26 cellular contexts compared by ENCODE assay signal in the genomic region with DNA sequence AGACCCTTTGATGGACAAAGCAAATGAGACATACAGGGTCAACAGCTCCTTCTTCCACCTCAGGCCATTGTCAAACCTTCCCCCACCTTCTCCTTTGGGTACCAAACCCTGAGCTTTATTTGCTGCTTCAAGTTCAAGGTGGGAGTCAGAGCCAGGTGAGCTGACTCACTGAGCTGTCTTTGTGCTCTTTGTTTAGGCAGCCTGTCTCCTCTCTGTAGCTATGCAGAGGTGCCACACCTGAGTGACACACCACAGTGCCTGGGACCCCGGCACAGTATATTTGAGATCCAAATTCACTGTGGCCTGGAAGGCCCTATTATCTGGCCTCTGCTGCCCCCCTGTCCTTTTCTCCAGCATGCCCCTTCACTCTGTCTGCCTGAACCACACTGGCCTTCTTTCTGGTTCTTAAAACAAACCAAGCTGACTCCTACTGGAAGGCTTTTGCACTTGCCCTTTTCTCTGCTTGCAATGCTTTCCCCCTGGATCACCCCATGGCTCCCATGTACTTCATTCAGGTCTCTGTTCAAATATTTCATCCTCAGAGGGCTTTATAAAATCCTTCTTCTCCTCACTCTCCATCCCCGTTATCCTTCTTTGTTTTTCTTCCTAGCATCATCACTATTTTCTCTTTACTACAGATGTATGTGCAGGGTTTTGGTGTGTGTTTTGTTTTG. TPM values are rescaled to one million over a fixed set of nuclear protein-coding genes. Genes with fewer than 3 reads are reported as not detected.
DNase-seq lines count a peak whose midpoint lies in the region; ATAC-seq, FAIRE-seq and TF ChIP-seq lines count a peak whose summit lies in the region.
"Had no signal": no experiment of that assay in that cellular context is flagged by ENCODE, and none has a peak within 500 bp of the region (broad histone marks: within the 10 kb centered on the region; RNA-seq: fewer than 3 reads in every experiment).

No MANE protein-coding gene starts in this region.

- peaks cover 63% of the 10 kb centered on the region for H3K27me3 Mint-ChIP-seq in activated naive CD4-positive, alpha-beta T cell treated with anti-CD3 and anti-CD28 coated beads for 36 hours (ENCODE audit: low read depth)
- H3K27me3 Mint-ChIP-seq in type B pancreatic cell, result peaks cover 66% of the 10 kb centered on the region

- peaks cover under 1% of the 10 kb centered on the region for H3K4me1 Mint-ChIP-seq in activated naive CD4-positive, alpha-beta T cell treated with anti-CD3 and anti-CD28 coated beads for 36 hours (ENCODE audit: low read depth)
- peaks cover 5% of the 10 kb centered on the region for H3K4me1 Mint-ChIP-seq in type B pancreatic cell (ENCODE audit: unreplicated experiment)

- 83% methylated on average over 2 of the region's 2 CpGs for WGBS in K562 (ENCODE audit: insufficient coverage, low coverage, missing lambda C conversion rate)

- peak overlapping the region in 3 of 11 experiments; percentile 15 to 34 (median 28); a peak in 4 of 22 replicates for H3K9ac ChIP-seq in BLaER1 treated with 17β-estradiol and CSF1 and Interleukin-3, amounts not matched to agents 10 nM and 100 nM
- H3K9ac ChIP-seq in K562 (ENCODE audit: insufficient read depth in 1 of 2, low read depth in 2 of 2, low read length in 2 of 2), result no peak overlapping the region

- H3K9me3 Mint-ChIP-seq in activated naive CD4-positive, alpha-beta T cell treated with anti-CD3 and anti-CD28 coated beads for 36 hours, result no peaks in the 10 kb centered on the region
- no peaks in the 10 kb centered on the region for H3K9me3 Mint-ChIP-seq in type B pancreatic cell
- H3K9me3 Mint-ChIP-seq: IgD-negative memory B cell, T-cell had no signal

- no peak overlapping the region for H3K4me3 ChIP-seq in BLaER1 treated with 17β-estradiol and CSF1 and Interleukin-3, amounts not matched to agents 10 nM and 100 nM
- no peak overlapping the region for H3K4me3 ChIP-seq in HEK293 (ENCODE audit: low read depth, low read length)
- H3K4me3 ChIP-seq in K562, result no peak overlapping the region
- H3K4me3 ChIP-seq: SJSA1 had no signal

- H3K27me3 ChIP-seq in BLaER1 treated with 17β-estradiol and CSF1 and Interleukin-3, amounts not matched to agents 10 nM and 100 nM, result peaks cover 0 to 43% (median 39%) of the 10 kb centered on the region in 11 experiments; a peak in 17 of 22 replicates
- no peaks in the 10 kb centered on the region; a peak in 1 of 5 replicates for H3K27me3 ChIP-seq in K562 (ENCODE audit: control insufficient read depth in 2 of 2, insufficient read depth in 2 of 2, low read length in 2 of 2)

- no peak for TF ChIP-seq RAD21 in K562 (CRISPR knock-in tag; conservative IDR thresholded peaks at IDR 0.05 in 1 of 2, IDR thresholded peaks at IDR 0.05 in 1 of 2)

- POLR2A ChIA-PET in HEK293 (lab: Yijun Ruan, JAX), result no interaction called here
- POLR2A ChIA-PET in K562 (lab: Yijun Ruan, JAX), result interaction anchor here (1.4 to 2.1 kb wide), 3 partner anchors 9 to 23 kb away, joined by 5 to 6 read pairs (median 5); no protein-coding TSS in a partner anchor

- peak overlapping the region in 6 of 11 experiments; percentile 89 to 98 (median 94); a peak in 11 of 22 replicates for H3K4me2 ChIP-seq in BLaER1 treated with 17β-estradiol and CSF1 and Interleukin-3, amounts not matched to agents 10 nM and 100 nM
- H3K4me2 ChIP-seq in K562 (ENCODE audit: insufficient read depth, low read length), result peak overlapping the region; percentile 30

- ATAC-seq in K562, result no peak
- ATAC-seq in esophagus mucosa, result peak; percentile 65
- ATAC-seq in GM18519 (IDR thresholded peaks at IDR 0.05; ENCODE audit: low FRiP score, unreplicated experiment), result no peak
- ATAC-seq in left lobe of liver, result no peak
- ATAC-seq: T-cell had no signal

- H2AFZ ChIP-seq in K562 (ENCODE audit: low read depth, low read length), result no peak overlapping the region

- intact Hi-C loops in K562 (cut with micrococcal nuclease), result no loop called here
- intact Hi-C loops in activated naive CD4-positive, alpha-beta T cell treated with anti-CD3 and anti-CD28 coated beads for 36 hours (cut with micrococcal nuclease), result no loop called here

- no peaks in the 10 kb centered on the region for H3K36me3 Mint-ChIP-seq in activated naive CD4-positive, alpha-beta T cell treated with anti-CD3 and anti-CD28 coated beads for 36 hours (ENCODE audit: low read depth)
- H3K36me3 Mint-ChIP-seq in type B pancreatic cell, result no peaks in the 10 kb centered on the region
- H3K36me3 Mint-ChIP-seq: IgD-negative memory B cell, T-cell had no signal

- BruUV-seq in K562 (replicated peaks; lab: Mats Ljungman, UMichigan), result no TSS peak

- H3K79me2 ChIP-seq in K562 (ENCODE audit: control insufficient read depth, insufficient read depth, low read length), result peaks cover 92% of the 10 kb centered on the region

- TF ChIP-seq EP300 in K562 (IDR thresholded peaks at IDR 0.05; ENCODE audit: low read length), result no peak

- CTCF ChIA-PET in HEK293 (lab: Yijun Ruan, JAX) (interaction anchor here (1.2 to 1.3 kb wide), 2 partner anchors 12 to 18 kb away, joined by 3 to 8 read pairs; no protein-coding TSS in a partner anchor), K562 (lab: Yijun Ruan, JAX; ENCODE audit: low intra/inter-chr PET ratio) (no interaction called here)
- CTCF ChIA-PET in activated naive CD4-positive, alpha-beta T cell treated with anti-CD3 and anti-CD28 coated beads for 36 hours (lab: Charles Lee), result interaction anchor here (0.7 to 1.3 kb wide), 4 partner anchors 16 to 121 kb away, joined by 3 to 6 read pairs (median 4); a partner anchor contains a TSS

- no peaks in the 10 kb centered on the region for H3K9me1 ChIP-seq in K562 (ENCODE audit: control insufficient read depth, insufficient read depth, low read length)

- H4K20me1 ChIP-seq in BLaER1 treated with 17β-estradiol and CSF1 and Interleukin-3, amounts not matched to agents 10 nM and 100 nM, result peaks cover 0 to 85% (median 0%) of the 10 kb centered on the region in 11 experiments; a peak in 11 of 22 replicates
- H4K20me1 ChIP-seq in K562 (replicated peaks; ENCODE audit: control insufficient read depth, insufficient read depth, low read length), result no peaks in the 10 kb centered on the region

- DNase-seq in K562 (ENCODE audit: extremely low read depth in 1 of 4, low spot score in 3 of 4) (no peak), left lobe of liver (ENCODE audit: low spot score) (no peak), type B pancreatic cell (ENCODE audit: extremely low spot score, unreplicated experiment) (no peak)
- no peak for DNase-seq in activated naive CD4-positive, alpha-beta T cell treated with anti-CD3 and anti-CD28 coated beads for 36 hours
- DNase-seq: Calu3; GOT3; HCEC 1CT; Karpas-422; NCI-H1105; NCI-H1436 treated with DMSO at 0.1 percent for 48 hours; NCI-H1930; NCI-H2107; NCI-H446; NCI-H524 treated with DMSO at 0.1 percent for 48 hours; NCI-H82; NK-92 treated with Interleukin-12 subunit alpha and Interleukin-12 subunit beta, amount 100 ng/mL, for 24 hours; Right ventricle myocardium superior; RPMI8226; T-cell had no signal

- H3K4me1 ChIP-seq in BLaER1 treated with 17β-estradiol and CSF1 and Interleukin-3, amounts not matched to agents 10 nM and 100 nM, result peaks cover 25 to 95% (median 54%) of the 10 kb centered on the region in 10 experiments
- no peaks in the 10 kb centered on the region for H3K4me1 ChIP-seq in HEK293 (ENCODE audit: control insufficient read depth, insufficient read depth, low read length)
- peaks cover 20 to 36% of the 10 kb centered on the region in 2 experiments; a peak in 4 of 5 replicates for H3K4me1 ChIP-seq in K562 (replicated peaks in 1 of 2; ENCODE audit: control insufficient read depth in 2 of 2, insufficient read depth in 2 of 2, low read length in 2 of 2)
- H3K4me1 ChIP-seq: SJSA1 had no signal

- H3K9me3 ChIP-seq in BLaER1 treated with 17β-estradiol and CSF1 and Interleukin-3, amounts not matched to agents 10 nM and 100 nM (replicated peaks in 1 of 11), result peaks cover 0 to 3% (median 0%) of the 10 kb centered on the region in 11 experiments; a peak in 1 of 22 replicates
- H3K9me3 ChIP-seq in HEK293 (ENCODE audit: control insufficient read depth, insufficient read depth, low read depth, low read length) (no peaks in the 10 kb centered on the region), K562 (replicated peaks; ENCODE audit: control insufficient read depth, insufficient read depth, low read depth, low read length) (no peaks in the 10 kb centered on the region)
- H3K9me3 ChIP-seq: SJSA1 had no signal

- no peak for TF ChIP-seq POLR2A in K562 (conservative IDR thresholded peaks at IDR 0.05)

- FAIRE-seq in K562 (lab: Jason Lieb, UNC), result no peak

- H3K27ac Mint-ChIP-seq in activated naive CD4-positive, alpha-beta T cell treated with anti-CD3 and anti-CD28 coated beads for 36 hours, result no peak overlapping the region
- H3K27ac Mint-ChIP-seq in type B pancreatic cell, result no peak overlapping the region
- H3K27ac Mint-ChIP-seq: IgD-negative memory B cell, T-cell had no signal

- in situ Hi-C loops in K562 (cut with MboI), result no loop called here

- peaks cover 0 to 82% (median 38%) of the 10 kb centered on the region in 11 experiments; a peak in 14 of 22 replicates for H3K36me3 ChIP-seq in BLaER1 treated with 17β-estradiol and CSF1 and Interleukin-3, amounts not matched to agents 10 nM and 100 nM
- H3K36me3 ChIP-seq in HEK293 (ENCODE audit: control insufficient read depth in 2 of 2, insufficient read depth in 1 of 2, low read length in 2 of 2) (no peaks in the 10 kb centered on the region), K562 (ENCODE audit: control insufficient read depth, insufficient read depth, low read length) (peaks cover 11% of the 10 kb centered on the region; the same call in 2 of the 3 replicates)
- H3K36me3 ChIP-seq: SJSA1 had no signal

- TF ChIP-seq CTCF in HEK293 (tag by site-specific recombination; IDR thresholded peaks at IDR 0.05) (no peak), K562 (IDR thresholded peaks at IDR 0.05 in 2 of 3, conservative IDR thresholded peaks at IDR 0.05 in 1 of 3; ENCODE audit: insufficient read depth in 2 of 3, low read depth in 1 of 3, low read length in 3 of 3) (no peak), type B pancreatic cell (conservative IDR thresholded peaks at IDR 0.05) (no peak)

- H3K4me3 Mint-ChIP-seq in activated naive CD4-positive, alpha-beta T cell treated with anti-CD3 and anti-CD28 coated beads for 36 hours, result no peak overlapping the region
- no peak overlapping the region for H3K4me3 Mint-ChIP-seq in type B pancreatic cell
- H3K4me3 Mint-ChIP-seq: T-cell had no signal

- peak overlapping the region in 1 of 11 experiments; percentile 96; a peak in 1 of 22 replicates for H3K27ac ChIP-seq in BLaER1 treated with 17β-estradiol and CSF1 and Interleukin-3, amounts not matched to agents 10 nM and 100 nM
- H3K27ac ChIP-seq in HEK293 (ENCODE audit: extremely low read depth, low read depth, low read length) (no peak overlapping the region), K562 (ENCODE audit: extremely low read depth, low read depth, low read length) (no peak overlapping the region; the same call in 2 of the 3 replicates)
- H3K27ac ChIP-seq: C4-2B, SJSA1 had no signal

RNA-seq across cellular contexts. Expression of a gene that starts 16.1 kb away (rescaled TPM):
- total RNA-seq in K562 (2011; cell fraction: chromatin; rRNA removed; ENCODE audit: low replicate concordance), result 49.1 and 50.2 TPM in 2 replicates
- total RNA-seq in K562 (2011; cell fraction: nucleolus; rRNA removed), result 42.2 and 44.7 TPM in 2 replicates
- 44.7 and 67.3 TPM in 2 replicates for total RNA-seq in K562 (2011; cell fraction: nucleoplasm; rRNA removed)
- 93.1 and 104 TPM in 2 replicates for total RNA-seq in K562 (2014; rRNA removed)
- total RNA-seq in K562 (2014; rRNA removed; fragmentation: Illumina TruSeq; extraction: Trizol), result 85.1 and 96.3 TPM in 2 replicates
- total RNA-seq in K562 (2015; rRNA removed; fragmentation: Illumina TruSeq; extraction: Trizol), result 39.2 and 41.5 TPM in 2 replicates
- total RNA-seq in K562 (2021), result 87.3 and 96.2 TPM in 2 replicates
- polyA plus RNA-seq in K562 (2011; rRNA removed), result 79.9 and 126 TPM in 2 replicates
- polyA plus RNA-seq in K562 (2011; cell fraction: cytosol; rRNA removed), result 57.1 and 58.2 TPM in 2 replicates
- polyA plus RNA-seq in K562 (2011; cell fraction: nucleus; rRNA removed), result 75.1 and 102 TPM in 2 replicates
- 22.8 and 56.1 TPM in 2 replicates for polyA plus RNA-seq in K562 (2012)
- polyA plus RNA-seq in K562 (2014; fragmentation: Illumina TruSeq; extraction: Trizol), result 90.9 and 91.5 TPM in 2 replicates
- polyA plus RNA-seq in K562 (2014; fragmentation: Nextera tagmentation; extraction: Ambion mirVana), result 10 to 100 TPM in 1 of 2 experiments, 1 to 10 TPM in 1; 6.9 to 19.6 TPM
- polyA plus RNA-seq in K562 (2014; rRNA removed), result 98.0 and 118 TPM in 2 replicates
- 48.8 and 65.2 TPM in 2 replicates for polyA minus RNA-seq in K562 (2011; rRNA and poly(A)+ RNA removed)
- 20.9 and 37.0 TPM in 2 replicates for polyA minus RNA-seq in K562 (2011; cell fraction: cytosol; rRNA and poly(A)+ RNA removed)
- 39.8 and 45.0 TPM in 2 replicates for polyA minus RNA-seq in K562 (2011; cell fraction: nucleus; rRNA and poly(A)+ RNA removed)
- total RNA-seq in esophagus mucosa, result 11.7 TPM
- 5.1 TPM for total RNA-seq in left lobe of liver
- total RNA-seq in activated naive CD4-positive, alpha-beta T cell treated with anti-CD3 and anti-CD28 coated beads for 36 hours, result not detected
- 12.7 and 13.0 TPM in 2 replicates for total RNA-seq in type B pancreatic cell (ENCODE audit: low replicate concordance)
- total RNA-seq: SJSA1 had no signal
